ENCODE assay signal across 8 cellular contexts in genomic region chrX:53082773-53083616, GRCh38. TPM values are rescaled to one million over a fixed set of nuclear protein-coding genes. Genes with fewer than 3 reads are reported as not detected.
DNase-seq lines count a peak whose midpoint lies in the region; TF ChIP-seq lines count a peak whose summit lies in the region.

No MANE protein-coding gene starts in this region.

- peaks cover 20% of the 10 kb centered on the region for H3K4me1 Mint-ChIP-seq in dendritic cell treated with granulocyte-macrophage colony-stimulating factor and Interleukin-4, amounts not matched to agents 40 ng/mL and 50 ng/mL, for 4 days (ENCODE audit: low read depth)
- peaks cover 37% of the 10 kb centered on the region for H3K4me1 Mint-ChIP-seq in nephron

- H3K36me3 ChIP-seq in BJ (ENCODE audit: control insufficient read depth, insufficient read depth, low read length), result peaks cover 14% of the 10 kb centered on the region

- intact Hi-C loops in dendritic cell treated with granulocyte-macrophage colony-stimulating factor and Interleukin-4, amounts not matched to agents 40 ng/mL and 50 ng/mL, for 4 days (cut with micrococcal nuclease), result loop anchor here (1.0 kb wide), 1 partner anchor 10 kb away; no protein-coding TSS in a partner anchor

- peak overlapping the region; percentile 88 for H3K4me3 Mint-ChIP-seq in dendritic cell treated with granulocyte-macrophage colony-stimulating factor and Interleukin-4, amounts not matched to agents 40 ng/mL and 50 ng/mL, for 4 days
- H3K4me3 Mint-ChIP-seq in nephron, result peak overlapping the region; percentile 89 to 92 (median 90)

- no peaks in the 10 kb centered on the region for H3K27me3 ChIP-seq in BJ (ENCODE audit: control insufficient read depth, insufficient read depth, low read length)

- H3K36me3 Mint-ChIP-seq in dendritic cell treated with granulocyte-macrophage colony-stimulating factor and Interleukin-4, amounts not matched to agents 40 ng/mL and 50 ng/mL, for 4 days (ENCODE audit: low read depth), result peaks cover 24% of the 10 kb centered on the region
- H3K36me3 Mint-ChIP-seq in nephron (ENCODE audit: low read depth), result peaks cover 35% of the 10 kb centered on the region

- CTCF ChIA-PET in BJ (lab: Yijun Ruan, JAX), result no interaction called here

- H3K27me3 Mint-ChIP-seq in dendritic cell treated with granulocyte-macrophage colony-stimulating factor and Interleukin-4, amounts not matched to agents 40 ng/mL and 50 ng/mL, for 4 days, result peaks cover 13% of the 10 kb centered on the region
- H3K27me3 Mint-ChIP-seq in nephron (ENCODE audit: low read depth), result no peaks in the 10 kb centered on the region

- DNase-seq in BJ (ENCODE audit: low read depth), result no peak
- no peak for DNase-seq in LNCaP clone FGC (ENCODE audit: low read depth)
- DNase-seq in stimulated activated CD4-positive, alpha-beta T cell treated with anti-CD3 and anti-CD28 coated beads, Interleukin-1b, Interleukin-23, amount 100 ng/mL, for 48 hours, result no peak
- DNase-seq in NCI-H1694 (lab: John Stamatoyannopoulos, UW), result no peak
- no peak for DNase-seq in NK-92 (lab: John Stamatoyannopoulos, UW; ENCODE audit: unreplicated experiment)
- no peak for DNase-seq in UCSD-AML1 (lab: John Stamatoyannopoulos, UW; ENCODE audit: unreplicated experiment)

- TF ChIP-seq CTCF in BJ (IDR thresholded peaks at IDR 0.05; ENCODE audit: insufficient read depth, low read depth, low read length) (no peak), LNCaP clone FGC (IDR thresholded peaks at IDR 0.05; ENCODE audit: control insufficient read depth, extremely low read depth, insufficient read depth) (no peak), nephron (IDR thresholded peaks at IDR 0.05; ENCODE audit: unreplicated experiment in 3 of 3) (no peak)

- H3K4me3 ChIP-seq in BJ (ENCODE audit: low read depth, low read length) (peak overlapping the region; percentile 74), LNCaP clone FGC (ENCODE audit: low read depth, low read length) (peak overlapping the region; percentile 79)

- H3K9me3 Mint-ChIP-seq in dendritic cell treated with granulocyte-macrophage colony-stimulating factor and Interleukin-4, amounts not matched to agents 40 ng/mL and 50 ng/mL, for 4 days, result no peaks in the 10 kb centered on the region
- peaks cover 16% of the 10 kb centered on the region for H3K9me3 Mint-ChIP-seq in nephron

- POLR2A ChIA-PET in BJ (lab: Charles Lee), result interaction anchor here (1.3 kb wide), 1 partner anchor 142 kb away, joined by 6 read pairs; no protein-coding TSS in a partner anchor

- H3K27ac Mint-ChIP-seq in dendritic cell treated with granulocyte-macrophage colony-stimulating factor and Interleukin-4, amounts not matched to agents 40 ng/mL and 50 ng/mL, for 4 days, result peak overlapping the region; percentile 94
- H3K27ac Mint-ChIP-seq in nephron, result peak overlapping the region in 2 of 3 experiments; percentile 13 to 60

RNA-seq across cellular contexts. Expression of gene TSPYL2, which starts 0.8 kb away (rescaled TPM):
- 22.9 and 29.3 TPM in 2 replicates for polyA plus RNA-seq in BJ (2011; rRNA removed)
- 8.0 and 10.3 TPM in 2 replicates for polyA minus RNA-seq in BJ (2011; rRNA and poly(A)+ RNA removed)

RNA-seq across cellular contexts. Expression of gene KANTR, which starts 10.9 kb away (rescaled TPM):
- polyA plus RNA-seq in BJ (2011; rRNA removed), result 2.3 and 2.5 TPM in 2 replicates
- 10.4 and 11.2 TPM in 2 replicates for polyA minus RNA-seq in BJ (2011; rRNA and poly(A)+ RNA removed)

RNA-seq across cellular contexts. Expression of gene GPR173, which starts 34.4 kb away (rescaled TPM):
- 1.7 and 2.7 TPM in 2 replicates for polyA plus RNA-seq in BJ (2011; rRNA removed)
- 2.1 and 2.3 TPM in 2 replicates for polyA minus RNA-seq in BJ (2011; rRNA and poly(A)+ RNA removed)
